Comparison of ENCODE assay signal across 17 cellular contexts in the genomic region with DNA sequence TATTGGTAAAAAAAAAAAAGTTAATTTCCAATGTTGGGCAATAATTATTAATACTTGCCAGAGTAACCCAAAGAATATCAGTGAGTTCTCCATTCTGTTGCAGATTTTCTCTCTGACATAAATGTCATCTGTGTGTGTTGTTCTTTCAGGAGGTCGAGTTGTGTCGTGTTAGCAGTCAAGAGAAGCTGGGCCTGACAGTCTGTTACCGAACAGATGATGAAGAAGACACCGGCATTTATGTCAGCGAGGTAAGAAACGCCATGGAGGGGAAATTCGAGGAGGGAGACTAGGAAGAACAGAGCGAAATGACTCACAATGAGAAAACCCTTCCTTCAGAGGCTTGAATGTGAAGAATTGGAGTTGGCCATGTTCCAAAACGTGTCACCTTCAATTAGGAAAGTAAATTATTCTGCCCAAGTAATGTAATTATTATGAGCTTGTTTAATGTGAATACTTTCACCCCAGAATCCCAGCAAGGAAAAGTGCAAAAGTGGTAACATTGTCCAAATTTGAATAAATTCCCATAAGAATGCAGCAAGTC.
DNase-seq lines count a peak whose midpoint lies in the region; ATAC-seq and TF ChIP-seq lines count a peak whose summit lies in the region.
"Had no signal": no experiment of that assay in that cellular context is flagged by ENCODE, and none has a peak within 500 bp of the region (broad histone marks: within the 10 kb centered on the region; RNA-seq: fewer than 3 reads in every experiment).

No MANE protein-coding gene starts in this region.

- TF ChIP-seq CTCF in RWPE1 (conservative IDR thresholded peaks at IDR 0.05; ENCODE audit: low read depth): no peak

- CTCF ChIA-PET in RWPE1 (lab: Yijun Ruan, JAX): interaction anchor here (0.6 kb wide), 1 partner anchor 15 kb away, joined by 3 read pairs; no protein-coding TSS in a partner anchor

- ATAC-seq in HG03097 (IDR thresholded peaks at IDR 0.05; ENCODE audit: low FRiP score, unreplicated experiment): no peak
- ATAC-seq: activated CD4-positive, alpha-beta T cell treated with anti-CD3 and anti-CD28 coated beads for 36 hours; left ventricle myocardium superior had no signal

- no peak overlapping the region for H3K27ac ChIP-seq in RWPE1
- H3K27ac ChIP-seq: C4-2B had no signal

- POLR2A ChIA-PET in RWPE1 (lab: Yijun Ruan, JAX; ENCODE audit: low non-redundant PET): no interaction called here

- DNase-seq in COR-L47 (lab: John Stamatoyannopoulos, UW) (peak; percentile 32), M059J (ENCODE audit: low read depth) (peak; percentile 41), RWPE1 (ENCODE audit: low spot score) (peak; percentile 1), iris pigment epithelial cell (ENCODE audit: low read depth) (peak; percentile 31), NCI-H446 treated with DMSO at 0.1 percent for 48 hours (lab: John Stamatoyannopoulos, UW) (no peak)
- no peak for DNase-seq in activated CD4-positive, CD25-positive, alpha-beta regulatory T cell treated with anti-CD3 and anti-CD28 coated beads, Interleukin-2, amount 50 U/mL, for 72 hours
- no peak for DNase-seq in activated effector memory CD4-positive, alpha-beta T cell treated with Interleukin-2 at 50 U/mL for 16 hours
- DNase-seq: activated CD4-positive, alpha-beta T cell treated with anti-CD3 and anti-CD28 coated beads for 36 hours; activated naive CD8-positive, alpha-beta T cell treated with anti-CD3 and anti-CD28 coated beads, Interleukin-2, amount 10 ng/mL, durations not matched to agents 7 days and 5 days; left ventricle myocardium superior; MV-4-11; NCI-H226; stimulated activated CD4-positive, alpha-beta T cell treated with anti-CD3 and anti-CD28 coated beads, Interleukin-12 subunit alpha, Interleukin-12 subunit beta, amount 100 ng/mL, for 4 hours; stimulated activated CD8-positive, alpha-beta memory T cell treated with anti-CD3 and anti-CD28 coated beads, Interleukin-4, amount 100 ng/mL, for 48 hours; SW 1271 had no signal

Comparison
In these comparisons a context has a peak if more than half of its experiments do, and no peak if none do; other contexts are left out.
1. DNase-seq: peak in COR-L47 (single experiment), M059J (single experiment), RWPE1 (single experiment) and iris pigment epithelial cell (single experiment); none in activated CD4-positive, CD25-positive, alpha-beta regulatory T cell treated with anti-CD3 and anti-CD28 coated beads, Interleukin-2, amount 50 U/mL, for 72 hours (single experiment), NCI-H446 treated with DMSO at 0.1 percent for 48 hours (single experiment) and activated effector memory CD4-positive, alpha-beta T cell treated with Interleukin-2 at 50 U/mL for 16 hours (single experiment).